In genomic region chr17:74892974-74893911, GRCh38 we compare ENCODE assay signal across 9 cellular contexts. TPM values are rescaled to one million over a fixed set of nuclear protein-coding genes. Genes with fewer than 3 reads are reported as not detected.
DNase-seq lines count a peak whose midpoint lies in the region; ATAC-seq and TF ChIP-seq lines count a peak whose summit lies in the region.
"Had no signal": no experiment of that assay in that cellular context is flagged by ENCODE, and none has a peak within 500 bp of the region (broad histone marks: within the 10 kb centered on the region; RNA-seq: fewer than 3 reads in every experiment).

Gene FADS6, minus strand, starts transcription at chr17:74893633. Its CDS starts 38 bp downstream, at chr17:74893595.

- H3K27ac ChIP-seq in endodermal cell (ENCODE audit: low read depth, low read length) (no peak within 1 kb of the TSS), mesodermal cell (ENCODE audit: low read depth, low read length, severe bottlenecking) (no peak within 1 kb of the TSS)

- H3K4me1 ChIP-seq in endodermal cell (ENCODE audit: control insufficient read depth, insufficient read depth, low read length) (no peaks in the 10 kb centered on the region), mesodermal cell (ENCODE audit: control insufficient read depth, insufficient read depth, low read length, poor library complexity, severe bottlenecking) (no peaks in the 10 kb centered on the region)

- no peak for ATAC-seq in stimulated activated naive CD8-positive, alpha-beta T cell treated with anti-CD3 and anti-CD28 coated beads, Interleukin-15, Interleukin-2, amounts not matched to agents 100 U/mL and 50 U/mL, for 24 hours
- no peak for ATAC-seq in GM21360 (IDR thresholded peaks at IDR 0.05; ENCODE audit: unreplicated experiment)

- H3K9me3 ChIP-seq in endodermal cell (ENCODE audit: control insufficient read depth, low read length) = no peaks in the 10 kb centered on the region
- no peaks in the 10 kb centered on the region for H3K9me3 ChIP-seq in mesodermal cell (ENCODE audit: control insufficient read depth, low read length)

- peak within 1 kb of the TSS; percentile 47 for H3K4me3 Mint-ChIP-seq in stimulated activated naive CD8-positive, alpha-beta T cell treated with anti-CD3 and anti-CD28 coated beads, Interleukin-15, Interleukin-2, amounts not matched to agents 100 ng/mL and 50 ng/mL, for 24 hours
- H3K4me3 Mint-ChIP-seq in endodermal cell = peak within 1 kb of the TSS; percentile 56

- WGBS in endodermal cell (ENCODE audit: insufficient coverage in 1 of 2, insufficient read length in 1 of 2), 2 experiments = 4 to 11% methylated on average over 47 to 86 of the region's 86 CpGs
- 8 to 11% methylated on average over 59 to 73 of the region's 86 CpGs for WGBS in mesodermal cell (ENCODE audit: insufficient coverage in 2 of 2), 2 experiments

- no peaks in the 10 kb centered on the region for H3K36me3 Mint-ChIP-seq in stimulated activated naive CD8-positive, alpha-beta T cell treated with anti-CD3 and anti-CD28 coated beads, Interleukin-15, Interleukin-2, amounts not matched to agents 100 ng/mL and 50 ng/mL, for 24 hours (ENCODE audit: low read depth)
- H3K36me3 Mint-ChIP-seq in endodermal cell (ENCODE audit: low read depth) = no peaks in the 10 kb centered on the region

- H3K27me3 ChIP-seq in endodermal cell (ENCODE audit: control insufficient read depth, insufficient read depth, low read length, poor library complexity, severe bottlenecking) = peaks cover 59% of the 10 kb centered on the region

- no peak for DNase-seq in stimulated activated naive CD8-positive, alpha-beta T cell treated with anti-CD3 and anti-CD28 coated beads, Interleukin-15, Interleukin-2, amounts not matched to agents 100 U/mL and 50 U/mL, for 24 hours
- DNase-seq in endodermal cell (peak; percentile 86), SIG-M5 treated with dmso at 0.1 percent for 504 hours (lab: John Stamatoyannopoulos, UW; ENCODE audit: unreplicated experiment) (no peak), SKM-1 (lab: John Stamatoyannopoulos, UW; ENCODE audit: unreplicated experiment) (no peak), COLO829 (ENCODE audit: low spot score) (no peak)

- H3K9ac ChIP-seq in endodermal cell (ENCODE audit: extremely low read depth, low read length, poor library complexity, severe bottlenecking) = no peak within 1 kb of the TSS

- TF ChIP-seq CTCF in endodermal cell (conservative IDR thresholded peaks at IDR 0.05) = no peak

- peaks cover 3% of the 10 kb centered on the region for H3K4me1 Mint-ChIP-seq in stimulated activated naive CD8-positive, alpha-beta T cell treated with anti-CD3 and anti-CD28 coated beads, Interleukin-15, Interleukin-2, amounts not matched to agents 100 ng/mL and 50 ng/mL, for 24 hours (ENCODE audit: low read depth)
- H3K4me1 Mint-ChIP-seq in endodermal cell = peaks cover 8% of the 10 kb centered on the region

- peaks cover 42% of the 10 kb centered on the region for H3K27me3 Mint-ChIP-seq in stimulated activated naive CD8-positive, alpha-beta T cell treated with anti-CD3 and anti-CD28 coated beads, Interleukin-15, Interleukin-2, amounts not matched to agents 100 ng/mL and 50 ng/mL, for 24 hours
- H3K27me3 Mint-ChIP-seq in endodermal cell (ENCODE audit: insufficient read depth) = peaks cover 59% of the 10 kb centered on the region

- H3K36me3 ChIP-seq in endodermal cell (ENCODE audit: control insufficient read depth, insufficient read depth, low read length) (no peaks in the 10 kb centered on the region), mesodermal cell (ENCODE audit: control insufficient read depth, insufficient read depth, low read length) (no peaks in the 10 kb centered on the region)

- H3K9me3 Mint-ChIP-seq in stimulated activated naive CD8-positive, alpha-beta T cell treated with anti-CD3 and anti-CD28 coated beads, Interleukin-15, Interleukin-2, amounts not matched to agents 100 ng/mL and 50 ng/mL, for 24 hours = no peaks in the 10 kb centered on the region
- H3K9me3 Mint-ChIP-seq in endodermal cell = no peaks in the 10 kb centered on the region

- H3K27ac Mint-ChIP-seq in stimulated activated naive CD8-positive, alpha-beta T cell treated with anti-CD3 and anti-CD28 coated beads, Interleukin-15, Interleukin-2, amounts not matched to agents 100 ng/mL and 50 ng/mL, for 24 hours = no peak within 1 kb of the TSS
- peak within 1 kb of the TSS; percentile 78 for H3K27ac Mint-ChIP-seq in endodermal cell

- H3K4me3 ChIP-seq in endodermal cell (ENCODE audit: low read length) (peak within 1 kb of the TSS; percentile 71), mesodermal cell (ENCODE audit: extremely low read depth, insufficient read depth, low read length, poor library complexity, severe bottlenecking) (peak within 1 kb of the TSS; percentile 31)

RNA-seq across cellular contexts. Expression of gene FADS6, which starts in this region (rescaled TPM):
- 1 to 10 TPM; 4.7 to 5.7 TPM for total RNA-seq in endodermal cell
- polyA plus RNA-seq in endodermal cell (2013, experiment 1 of 2) = 0.68 TPM
- 0.33 TPM for polyA plus RNA-seq in endodermal cell (2013, experiment 2 of 2)
- polyA plus RNA-seq in mesodermal cell (2013, experiment 1 of 2) = not detected
- polyA plus RNA-seq in mesodermal cell (2013, experiment 2 of 2) = not detected
- total RNA-seq: fibroblast of villous mesenchyme had no signal
